ENCODE assay signal across 11 cellular contexts in genomic region chr16:89318871-89319627, GRCh38.
DNase-seq lines count a peak whose midpoint lies in the region; ATAC-seq, FAIRE-seq and TF ChIP-seq lines count a peak whose summit lies in the region.
"Had no signal": no experiment of that assay in that cellular context is flagged by ENCODE, and none has a peak within 500 bp of the region (broad histone marks: within the 10 kb centered on the region; RNA-seq: fewer than 3 reads in every experiment).

No MANE protein-coding gene starts in this region.

- TF ChIP-seq POLR2A in A549 (IDR thresholded peaks at IDR 0.05; ENCODE audit: low read length) (no peak), HCT116 (IDR thresholded peaks at IDR 0.05; ENCODE audit: borderline replicate concordance, extremely low read depth, insufficient read depth, insufficient read length) (no peak), GM12878 (IDR thresholded peaks at IDR 0.05; ENCODE audit: low read depth, low read length) (no peak)

- in situ Hi-C loops in GM12878 (cut with MboI), result no loop called here

- H3K4me3 ChIP-seq in A549 (0 out of 3 replicates have a peak overlapping the region, but pooled peaks have one; percentile 13), HCT116 (replicated peaks in 1 of 2; ENCODE audit: low read depth in 1 of 2, low read length in 2 of 2) (peak overlapping the region in 1 of 2 experiments; percentile 52; a peak in 1 of 4 replicates), GM12878 (no peak overlapping the region), lower lobe of right lung (no peak overlapping the region)

- TF ChIP-seq CTCF in A549 (IDR thresholded peaks at IDR 0.05), result no peak
- TF ChIP-seq CTCF in HCT116 (IDR thresholded peaks at IDR 0.05 in 2 of 3, conservative IDR thresholded peaks at IDR 0.05 in 1 of 3; ENCODE audit: borderline replicate concordance in 1 of 3, insufficient read depth in 1 of 3, low read depth in 2 of 3, low read length in 2 of 3), result no peak
- TF ChIP-seq CTCF in GM12878 (IDR thresholded peaks at IDR 0.05 in 2 of 3, conservative IDR thresholded peaks at IDR 0.05 in 1 of 3; ENCODE audit: control insufficient read depth in 2 of 3, extremely low read depth in 1 of 3, insufficient read depth in 1 of 3, low read depth in 3 of 3, low read length in 3 of 3), result no peak
- TF ChIP-seq CTCF in lower lobe of right lung (IDR thresholded peaks at IDR 0.05), result no peak

- BruUV-seq in HCT116 (replicated peaks; lab: Mats Ljungman, UMichigan) (no TSS peak), GM12878 (replicated peaks; lab: Mats Ljungman, UMichigan) (no TSS peak)

- SMC1A ChIA-PET in GM12878 (lab: Charles Lee; ENCODE audit: uncharacterized antibody, unreplicated experiment), result no interaction called here

- TF ChIP-seq RAD21 in A549 (conservative IDR thresholded peaks at IDR 0.05 in 1 of 2, IDR thresholded peaks at IDR 0.05 in 1 of 2) (no peak), HCT116 (IDR thresholded peaks at IDR 0.05; ENCODE audit: low read depth) (no peak), GM12878 (IDR thresholded peaks at IDR 0.05; ENCODE audit: insufficient read depth, low read depth, low read length) (no peak)

- peak overlapping the region; percentile 79 to 99 for H3K27ac ChIP-seq in A549
- H3K27ac ChIP-seq in HCT116 (ENCODE audit: low read depth, low read length), result peak overlapping the region; percentile 86
- peak overlapping the region; percentile 76 for H3K27ac ChIP-seq in GM12878 (ENCODE audit: control insufficient read depth, insufficient read depth)
- no peak overlapping the region for H3K27ac ChIP-seq in lower lobe of right lung
- H3K27ac ChIP-seq: parathyroid adenoma had no signal

- H2AFZ ChIP-seq in HCT116 (ENCODE audit: low read depth, low read length, poor library complexity, severe bottlenecking), result no peak overlapping the region
- H2AFZ ChIP-seq in GM12878 (ENCODE audit: control insufficient read depth, low read depth, low read length), result no peak overlapping the region
- H2AFZ ChIP-seq: parathyroid adenoma had no signal

- peaks cover 97% of the 10 kb centered on the region for H3K4me1 ChIP-seq in A549
- H3K4me1 ChIP-seq in HCT116 (ENCODE audit: control insufficient read depth in 1 of 2, insufficient read depth in 2 of 2, low read length in 2 of 2), result peaks cover 82 to 100% of the 10 kb centered on the region in 2 experiments
- H3K4me1 ChIP-seq in GM12878 (ENCODE audit: control insufficient read depth, insufficient read depth, low read length), result peaks cover 62% of the 10 kb centered on the region
- H3K4me1 ChIP-seq in lower lobe of right lung, result peaks cover 96% of the 10 kb centered on the region

- no peaks in the 10 kb centered on the region for H3K9me2 ChIP-seq in HCT116 (ENCODE audit: insufficient read depth)

- no peaks in the 10 kb centered on the region for H3K27me3 ChIP-seq in HCT116 (ENCODE audit: insufficient read depth, low read length)
- H3K27me3 ChIP-seq in GM12878 (replicated peaks in 1 of 2; ENCODE audit: control insufficient read depth in 2 of 2, insufficient read depth in 2 of 2, low read length in 1 of 2), result no peaks in the 10 kb centered on the region
- no peaks in the 10 kb centered on the region for H3K27me3 ChIP-seq in lower lobe of right lung (ENCODE audit: low read depth)

- RAD21 ChIA-PET in HCT116 (lab: Charles Lee; ENCODE audit: low non-redundant PET in 1 of 2, low total read pairs in 2 of 2, uncharacterized antibody in 2 of 2, unreplicated experiment in 2 of 2), result interaction anchor here in 1 of 2 experiments (0.5 kb wide), 1 partner anchor 50 kb away, joined by 3 read pairs; no protein-coding TSS in a partner anchor
- RAD21 ChIA-PET in GM12878 (lab: Charles Lee; ENCODE audit: unreplicated experiment), result no interaction called here

- H3K36me3 ChIP-seq in HCT116 (ENCODE audit: control insufficient read depth in 1 of 2, insufficient read depth in 2 of 2, low read length in 2 of 2) (peaks cover 0 to 19% of the 10 kb centered on the region in 2 experiments; a peak in 1 of 4 replicates), GM12878 (ENCODE audit: control insufficient read depth in 2 of 2, insufficient read depth in 2 of 2, low read length in 1 of 2) (peaks cover 10 to 25% of the 10 kb centered on the region in 2 experiments), lower lobe of right lung (peaks cover 13% of the 10 kb centered on the region)

- TF ChIP-seq EP300 in A549 (IDR thresholded peaks at IDR 0.05) (no peak), GM12878 (IDR thresholded peaks at IDR 0.05; ENCODE audit: borderline replicate concordance in 1 of 2, control insufficient read depth in 1 of 2, low read depth in 2 of 2, low read length in 2 of 2) (no peak)

- DNase-seq in A549 (ENCODE audit: low read depth in 1 of 2, low spot score in 1 of 2), result no peak
- no peak for DNase-seq in HCT116 (ENCODE audit: low read depth, low spot score)
- no peak for DNase-seq in GM12878 (ENCODE audit: low read depth, low spot score)
- DNase-seq in lower lobe of right lung, result peak; percentile 27
- DNase-seq in GM03348 (ENCODE audit: low spot score), result no peak
- DNase-seq: NCI-H526 treated with DMSO at 0.1 percent for 48 hours, T-helper 9 cell had no signal

- H3K9me3 ChIP-seq in A549 (no peaks in the 10 kb centered on the region), HCT116 (ENCODE audit: control insufficient read depth in 1 of 2, insufficient read depth in 1 of 2, low read depth in 1 of 2, low read length in 2 of 2) (no peaks in the 10 kb centered on the region), GM12878 (replicated peaks; ENCODE audit: control insufficient read depth, insufficient read depth, low read length) (no peaks in the 10 kb centered on the region), lower lobe of right lung (no peaks in the 10 kb centered on the region)

- POLR2A ChIA-PET in A549 (lab: Yijun Ruan, JAX), result no interaction called here
- POLR2A ChIA-PET in HCT116 (lab: Charles Lee), result no interaction called here
- POLR2A ChIA-PET in GM12878 (lab: Charles Lee), result no interaction called here

- CTCF ChIA-PET in A549 (lab: Yijun Ruan, JAX), result interaction anchor here (1.0 to 1.5 kb wide), 3 partner anchors 9 to 298 kb away, joined by 3 to 5 read pairs (median 3); no protein-coding TSS in a partner anchor
- CTCF ChIA-PET in HCT116 (lab: Charles Lee), result no interaction called here
- CTCF ChIA-PET in GM12878 (lab: Yijun Ruan, JAX), result no interaction called here

- intact Hi-C loops in HCT116 (cut with micrococcal nuclease), result no loop called here
- intact Hi-C loops in GM12878 (cut with micrococcal nuclease; ENCODE audit: unreplicated experiment), result no loop called here
- intact Hi-C loops in lower lobe of right lung (cut with DNase I), result no loop called here

- H3K79me2 ChIP-seq in HCT116 (ENCODE audit: insufficient read depth, low read length) (peaks cover 99% of the 10 kb centered on the region), GM12878 (ENCODE audit: control insufficient read depth, insufficient read depth, low read length) (peaks cover 95% of the 10 kb centered on the region)

- FAIRE-seq in A549 (lab: Jason Lieb, UNC), result no peak
- FAIRE-seq in GM12878 (lab: Jason Lieb, UNC), result no peak

- WGBS in A549 (ENCODE audit: missing lambda C conversion rate), result 95% methylated on average over 28 of the region's 28 CpGs
- WGBS in GM12878 (ENCODE audit: insufficient coverage, insufficient replicate concordance, low lambda C conversion rate, missing lambda C conversion rate), result 98% methylated on average over 28 of the region's 28 CpGs

- no peak for ATAC-seq in A549
- no peak for ATAC-seq in HCT116
- no peak for ATAC-seq in GM12878
- no peak for ATAC-seq in lower lobe of right lung
- ATAC-seq in HG02840 (IDR thresholded peaks at IDR 0.05; ENCODE audit: low FRiP score, unreplicated experiment), result no peak
- ATAC-seq in GM18511 (IDR thresholded peaks at IDR 0.05; ENCODE audit: unreplicated experiment), result no peak
- ATAC-seq in GM18868 (IDR thresholded peaks at IDR 0.05; ENCODE audit: unreplicated experiment), result no peak

- H3K4me2 ChIP-seq in A549 (peak overlapping the region; percentile 78), HCT116 (ENCODE audit: low read length) (peak overlapping the region; percentile 89), GM12878 (ENCODE audit: control insufficient read depth, insufficient read depth) (peak overlapping the region; percentile 74)

- H3K9ac ChIP-seq in HCT116 (ENCODE audit: low read length) (peak overlapping the region; percentile 67), GM12878 (ENCODE audit: control insufficient read depth, insufficient read depth, low read length) (no peak overlapping the region)
- H3K9ac ChIP-seq: parathyroid adenoma had no signal

- peaks cover 11% of the 10 kb centered on the region; the same call in 1 of the 2 replicates for H4K20me1 ChIP-seq in HCT116 (ENCODE audit: insufficient read depth)
- H4K20me1 ChIP-seq in GM12878 (ENCODE audit: control insufficient read depth, insufficient read depth), result peaks cover 18% of the 10 kb centered on the region

TF ChIP-seq in A549, 52 proteins besides CTCF, POLR2A, EP300 and RAD21 (continues in another document):
- TF ChIP-seq MAZ (IDR thresholded peaks at IDR 0.05; ENCODE audit: borderline replicate concordance, low read depth, low read length) (no peak), JUN (IDR thresholded peaks at IDR 0.05) (no peak), HOXB5 (CRISPR knock-in tag; IDR thresholded peaks at IDR 0.05) (no peak), HEYL (CRISPR knock-in tag; IDR thresholded peaks at IDR 0.05) (no peak)

TF ChIP-seq in HCT116, 20 proteins besides CTCF, POLR2A, EP300 and RAD21:
- TF ChIP-seq SIN3A (IDR thresholded peaks at IDR 0.05; ENCODE audit: low read depth) (no peak), CBX3 (IDR thresholded peaks at IDR 0.05; ENCODE audit: low read depth) (no peak), ZNF274 (IDR thresholded peaks at IDR 0.05; ENCODE audit: low read depth, low read length) (no peak), EZH2phosphoT487 (IDR thresholded peaks at IDR 0.05; ENCODE audit: borderline replicate concordance) (no peak), JUND (IDR thresholded peaks at IDR 0.05) (no peak), EGR1 (IDR thresholded peaks at IDR 0.05; ENCODE audit: low read depth) (no peak)

TF ChIP-seq in GM12878, 131 proteins besides CTCF, POLR2A, EP300 and RAD21:
- TF ChIP-seq ZNF274 (IDR thresholded peaks at IDR 0.05; ENCODE audit: insufficient read depth, insufficient read length) (no peak), CBFB (IDR thresholded peaks at IDR 0.05; ENCODE audit: low read depth) (0 out of 2 replicates have a peak, but pooled peaks have one; percentile 10)
